Comparison of ENCODE assay signal across 1 cellular context in genomic region chr7:6306471-6306870, GRCh38.
TF ChIP-seq lines count a peak whose summit lies in the region.

No MANE protein-coding gene starts in this region.

TF ChIP-seq in SK-N-SH, 30 proteins besides CTCF, POLR2A, EP300 and RAD21 (continued from another document):
- TF ChIP-seq ZBTB33 (IDR thresholded peaks at IDR 0.05; ENCODE audit: borderline replicate concordance, low read depth) (0 out of 2 replicates have a peak, but pooled peaks have one; percentile 27), TAF1 (IDR thresholded peaks at IDR 0.05; ENCODE audit: borderline replicate concordance, low read depth, low read length) (no peak), USF1 (IDR thresholded peaks at IDR 0.05; ENCODE audit: borderline replicate concordance, low read depth) (no peak), FOSL2 (IDR thresholded peaks at IDR 0.05; ENCODE audit: borderline replicate concordance, low read depth) (peak; percentile 95), GABPA (IDR thresholded peaks at IDR 0.05; ENCODE audit: low read depth) (no peak), POLR2AphosphoS5 (IDR thresholded peaks at IDR 0.05; ENCODE audit: low read depth, low read length) (no peak; the same call in 1 of the 2 replicates), REST (IDR thresholded peaks at IDR 0.05; ENCODE audit: low read depth, low read length) (peak; percentile 28; the same call in 1 of the 2 replicates), RXRA (IDR thresholded peaks at IDR 0.05; ENCODE audit: borderline replicate concordance, low read depth) (peak; percentile 49; the same call in 1 of the 2 replicates), YY1 (IDR thresholded peaks at IDR 0.05; ENCODE audit: low read depth) (no peak), CHD2 (IDR thresholded peaks at IDR 0.05; ENCODE audit: low read length, partially characterized antibody) (no peak), USF2 (IDR thresholded peaks at IDR 0.05; ENCODE audit: borderline replicate concordance, low read depth, low read length) (no peak), JUND (IDR thresholded peaks at IDR 0.05) (peak; percentile 93), TCF12 (IDR thresholded peaks at IDR 0.05) (peak; percentile 84)
